ENCODE assay signal across 1 cellular context in the genomic region with DNA sequence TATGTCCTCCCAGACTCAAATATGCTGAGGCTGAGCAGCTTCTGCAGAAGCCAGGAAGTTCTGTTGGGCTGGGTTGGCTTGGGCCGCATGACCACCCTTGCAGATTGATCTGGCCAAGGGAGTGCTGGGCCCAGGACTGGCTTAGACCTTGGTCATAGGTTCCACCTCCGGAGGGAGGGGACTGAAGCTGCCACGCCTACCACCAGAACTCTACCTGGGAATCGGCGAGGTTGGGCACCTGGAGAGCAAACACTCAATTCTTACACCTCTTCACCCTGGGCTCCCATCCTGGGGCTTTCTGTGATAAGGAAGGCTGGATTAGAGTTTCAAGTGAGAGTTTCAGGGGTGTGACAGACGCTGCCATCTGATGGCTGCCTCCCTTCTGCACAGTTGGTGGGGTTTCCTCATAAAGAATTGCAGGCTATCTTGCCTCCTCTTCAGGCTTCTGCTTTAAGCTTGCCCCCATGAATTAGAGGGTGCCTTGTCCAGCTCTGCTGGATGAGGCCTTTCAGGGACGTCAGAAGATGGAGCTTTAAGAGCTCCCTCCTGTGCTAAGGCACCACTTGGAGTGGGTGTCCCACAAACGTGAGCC.
TF ChIP-seq lines count a peak whose summit lies in the region.

No MANE protein-coding gene starts in this region.

TF ChIP-seq in K562, 482 proteins besides CTCF, POLR2A, EP300 and RAD21:
- no peak for TF ChIP-seq HSF4 (CRISPR knock-in tag; IDR thresholded peaks at IDR 0.05; ENCODE audit: borderline replicate concordance)
- TF ChIP-seq FOXM1 (IDR thresholded peaks at IDR 0.05; ENCODE audit: low read depth), result no peak
- no peak for TF ChIP-seq FOXM1 (CRISPR knock-in tag; IDR thresholded peaks at IDR 0.05; ENCODE audit: low read depth)
- TF ChIP-seq, protein P1, sequence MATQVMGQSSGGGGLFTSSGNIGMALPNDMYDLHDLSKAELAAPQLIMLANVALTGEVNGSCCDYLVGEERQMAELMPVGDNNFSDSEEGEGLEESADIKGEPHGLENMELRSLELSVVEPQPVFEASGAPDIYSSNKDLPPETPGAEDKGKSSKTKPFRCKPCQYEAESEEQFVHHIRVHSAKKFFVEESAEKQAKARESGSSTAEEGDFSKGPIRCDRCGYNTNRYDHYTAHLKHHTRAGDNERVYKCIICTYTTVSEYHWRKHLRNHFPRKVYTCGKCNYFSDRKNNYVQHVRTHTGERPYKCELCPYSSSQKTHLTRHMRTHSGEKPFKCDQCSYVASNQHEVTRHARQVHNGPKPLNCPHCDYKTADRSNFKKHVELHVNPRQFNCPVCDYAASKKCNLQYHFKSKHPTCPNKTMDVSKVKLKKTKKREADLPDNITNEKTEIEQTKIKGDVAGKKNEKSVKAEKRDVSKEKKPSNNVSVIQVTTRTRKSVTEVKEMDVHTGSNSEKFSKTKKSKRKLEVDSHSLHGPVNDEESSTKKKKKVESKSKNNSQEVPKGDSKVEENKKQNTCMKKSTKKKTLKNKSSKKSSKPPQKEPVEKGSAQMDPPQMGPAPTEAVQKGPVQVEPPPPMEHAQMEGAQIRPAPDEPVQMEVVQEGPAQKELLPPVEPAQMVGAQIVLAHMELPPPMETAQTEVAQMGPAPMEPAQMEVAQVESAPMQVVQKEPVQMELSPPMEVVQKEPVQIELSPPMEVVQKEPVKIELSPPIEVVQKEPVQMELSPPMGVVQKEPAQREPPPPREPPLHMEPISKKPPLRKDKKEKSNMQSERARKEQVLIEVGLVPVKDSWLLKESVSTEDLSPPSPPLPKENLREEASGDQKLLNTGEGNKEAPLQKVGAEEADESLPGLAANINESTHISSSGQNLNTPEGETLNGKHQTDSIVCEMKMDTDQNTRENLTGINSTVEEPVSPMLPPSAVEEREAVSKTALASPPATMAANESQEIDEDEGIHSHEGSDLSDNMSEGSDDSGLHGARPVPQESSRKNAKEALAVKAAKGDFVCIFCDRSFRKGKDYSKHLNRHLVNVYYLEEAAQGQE (CRISPR knock-in tag; IDR thresholded peaks at IDR 0.05; ENCODE audit: low read depth), result no peak
